2 cellular contexts compared by ENCODE assay signal in genomic region chr6:157013649-157014365, GRCh38.
TF ChIP-seq lines count a peak whose summit lies in the region.

No MANE protein-coding gene starts in this region.

TF ChIP-seq in A549, 52 proteins besides CTCF, POLR2A, EP300 and RAD21 (continued from another document):
- TF ChIP-seq MAFK (IDR thresholded peaks at IDR 0.05; ENCODE audit: partially characterized antibody) = peak; percentile 72

TF ChIP-seq in GM23338, 12 proteins besides CTCF, POLR2A, EP300 and RAD21 (continued from another document):
- TF ChIP-seq ZNF331 (CRISPR knock-in tag; IDR thresholded peaks at IDR 0.05; ENCODE audit: low read depth) = no peak
